Comparison of ENCODE assay signal across 20 cellular contexts in the genomic region with DNA sequence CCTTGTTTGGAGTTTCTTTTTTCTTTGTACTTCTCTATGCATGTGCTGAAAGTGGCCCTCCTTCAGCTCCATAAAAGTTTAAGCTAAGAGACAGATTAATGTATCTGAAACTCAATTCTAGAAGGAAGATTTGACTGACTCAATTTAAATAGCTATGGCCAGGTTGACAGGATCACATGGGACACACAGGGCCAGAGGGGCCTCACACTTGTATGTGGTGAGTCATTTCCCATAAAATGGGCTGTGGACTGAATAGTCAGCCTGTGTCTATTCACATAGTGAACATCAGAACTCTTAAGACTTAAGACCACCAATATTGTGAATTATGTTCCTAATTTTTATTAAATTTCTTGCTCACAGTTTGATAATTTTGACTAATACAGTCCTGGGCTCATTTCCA.
A peak's percentile ranks its signal among the peaks of the same experiment; 100 is the strongest.
DNase-seq lines count a peak whose midpoint lies in the region; ATAC-seq and TF ChIP-seq lines count a peak whose summit lies in the region.
"Had no signal": no experiment of that assay in that cellular context is flagged by ENCODE, and none has a peak within 500 bp of the region (broad histone marks: within the 10 kb centered on the region; RNA-seq: fewer than 3 reads in every experiment).

No MANE protein-coding gene starts in this region.

- no peak overlapping the region for H3K4me3 ChIP-seq in brain microvascular endothelial cell (ENCODE audit: low read depth, low read length)
- H3K4me3 ChIP-seq: MG63, stomach had no signal

- H3K36me3 ChIP-seq in brain microvascular endothelial cell (replicated peaks), result no peaks in the 10 kb centered on the region
- H3K36me3 ChIP-seq: MG63, stomach had no signal

- no peak for ATAC-seq in HG02588 (IDR thresholded peaks at IDR 0.05; ENCODE audit: unreplicated experiment)
- no peak for ATAC-seq in HG03439 (IDR thresholded peaks at IDR 0.05; ENCODE audit: unreplicated experiment)
- ATAC-seq: natural killer cell treated with Interleukin-12 subunit alpha and Interleukin-12 subunit beta and Interleukin-15 and Interleukin-18, amount 100 ng/mL, for 72 hours had no signal

- peak; percentile 54 for DNase-seq in DMS53 treated with DMSO at 0.1 percent for 48 hours (lab: John Stamatoyannopoulos, UW; ENCODE audit: unreplicated experiment)
- peak; percentile 11 for DNase-seq in LoVo (ENCODE audit: low spot score)
- peak; percentile 20 for DNase-seq in brain microvascular endothelial cell
- DNase-seq in islet precursor cell, result peak; percentile 78
- no peak for DNase-seq in NCI-H748 (lab: John Stamatoyannopoulos, UW; ENCODE audit: unreplicated experiment)
- no peak for DNase-seq in iPS-NIHi7 (ENCODE audit: extremely low spot score)
- DNase-seq: activated CD4-positive, alpha-beta memory T cell treated with anti-CD3 and anti-CD28 coated beads for 36 hours; activated naive CD8-positive, alpha-beta T cell treated with anti-CD3 and anti-CD28 coated beads, Interleukin-2, amount 10 ng/mL, durations not matched to agents 7 days and 5 days; activated T-cell treated with anti-CD3 and anti-CD28 coated beads, Interleukin-2, amount 50 U/mL, for 48 hours; CD4-positive, alpha-beta T cell; central memory CD4-positive, alpha-beta T cell; DND-41; effector CD8-positive, alpha-beta T cell; MG63; NCI-H2029 treated with DMSO at 0.1 percent for 48 hours; NCI-H69; stomach had no signal

- no peak for TF ChIP-seq CTCF in brain microvascular endothelial cell (IDR thresholded peaks at IDR 0.05; ENCODE audit: low read depth, low read length, missing control alignments)

- in situ Hi-C loops in brain microvascular endothelial cell (cut with HindIII; ENCODE audit: low pct_ligation_motif_present, low sequenced_read_pairs), result no loop called here

- H3K27me3 ChIP-seq in brain microvascular endothelial cell (replicated peaks), result no peaks in the 10 kb centered on the region
- H3K27me3 ChIP-seq: MG63, stomach had no signal

- no peak overlapping the region for H3K27ac ChIP-seq in brain microvascular endothelial cell
- H3K27ac ChIP-seq: stomach had no signal

Comparison
In these comparisons a context has a peak if more than half of its experiments do, and no peak if none do; other contexts are left out.
1. DNase-seq: peak in DMS53 treated with DMSO at 0.1 percent for 48 hours (single experiment), LoVo (single experiment), brain microvascular endothelial cell (single experiment) and islet precursor cell (single experiment); none in NCI-H748 (single experiment) and iPS-NIHi7 (single experiment).